11 cellular contexts compared by ENCODE assay signal in the genomic region with DNA sequence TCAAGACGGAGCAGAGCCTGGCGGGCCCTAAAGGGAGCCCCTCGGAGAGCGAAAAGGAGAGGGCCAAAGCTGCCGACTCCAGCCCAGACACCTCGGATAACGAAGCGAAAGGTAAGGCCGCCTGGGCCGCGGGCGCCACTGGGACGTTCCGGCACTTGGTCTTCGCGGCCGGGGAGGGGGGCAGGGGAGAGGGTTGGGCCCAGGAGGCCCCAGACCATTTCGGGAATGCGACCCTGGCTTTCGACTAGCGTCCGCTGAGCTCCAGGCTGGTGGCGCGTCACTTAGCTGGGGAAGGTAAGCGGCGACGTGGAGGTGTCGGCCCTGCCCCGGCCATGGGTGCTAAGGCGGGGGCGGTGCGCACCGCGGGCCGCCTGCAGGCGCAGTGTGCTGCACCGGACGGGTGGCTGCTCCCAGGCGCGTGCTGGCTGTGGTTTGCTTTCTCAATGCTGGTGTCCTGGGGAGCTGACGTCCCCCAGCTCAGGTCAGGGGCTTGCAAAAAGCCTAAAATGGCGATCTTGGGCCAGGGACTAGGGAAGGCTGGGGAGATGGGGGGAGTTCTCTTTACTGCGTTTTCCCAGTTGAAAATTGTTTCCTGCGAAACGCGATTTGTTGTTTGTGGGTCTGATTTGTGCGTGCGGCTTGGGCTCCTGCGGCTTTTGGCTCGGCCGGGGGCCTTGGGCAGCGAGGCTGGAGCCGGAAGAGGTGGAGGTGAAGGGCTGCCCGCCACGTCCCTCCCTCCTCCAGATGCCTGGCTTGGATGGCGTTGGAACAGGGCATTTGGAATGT. TPM values are rescaled to one million over a fixed set of nuclear protein-coding genes. Genes with fewer than 3 reads are reported as not detected.
A peak's percentile ranks its signal among the peaks of the same experiment; 100 is the strongest.
DNase-seq lines count a peak whose midpoint lies in the region; ATAC-seq and TF ChIP-seq lines count a peak whose summit lies in the region.
"Had no signal": no experiment of that assay in that cellular context is flagged by ENCODE, and none has a peak within 500 bp of the region (broad histone marks: within the 10 kb centered on the region; RNA-seq: fewer than 3 reads in every experiment).

No MANE protein-coding gene starts in this region.

- H3K4me1 ChIP-seq in HUES6 (ENCODE audit: control insufficient read depth, insufficient read depth, low read length): 0 out of 2 replicates have a peak, but pooled peaks cover 3% of the 10 kb centered on the region
- H3K4me1 ChIP-seq in effector memory CD4-positive, alpha-beta T cell (ENCODE audit: control insufficient read depth, insufficient read depth, low read length, poor library complexity, severe bottlenecking): peaks cover 18% of the 10 kb centered on the region

- peak overlapping the region; percentile 50 for H3K4me3 Mint-ChIP-seq in CD4-positive, alpha-beta T cell
- H3K4me3 Mint-ChIP-seq in nephron (peak overlapping the region; percentile 95 to 99 (median 96)), osteocyte (ENCODE audit: unreplicated experiment) (no peak overlapping the region)

- CTCF ChIA-PET in CD4-positive, alpha-beta T cell (lab: Charles Lee): interaction anchor here (0.7 to 2.9 kb wide), 8 partner anchors 12 to 274 kb away, joined by 3 to 11 read pairs (median 4); no protein-coding TSS in a partner anchor

- H3K4me1 Mint-ChIP-seq in CD4-positive, alpha-beta T cell (ENCODE audit: low read depth): peaks cover 32% of the 10 kb centered on the region
- peaks cover 52% of the 10 kb centered on the region for H3K4me1 Mint-ChIP-seq in nephron
- H3K4me1 Mint-ChIP-seq in osteocyte (ENCODE audit: unreplicated experiment): peaks cover 16% of the 10 kb centered on the region

- H3K27ac Mint-ChIP-seq in CD4-positive, alpha-beta T cell: no peak overlapping the region
- H3K27ac Mint-ChIP-seq in nephron: peak overlapping the region; percentile 95 to 100 (median 97)
- no peak overlapping the region for H3K27ac Mint-ChIP-seq in osteocyte (ENCODE audit: unreplicated experiment)

- no peak for TF ChIP-seq CTCF in CD4-positive, alpha-beta T cell (IDR thresholded peaks at IDR 0.05)
- TF ChIP-seq CTCF in nephron (IDR thresholded peaks at IDR 0.05; ENCODE audit: unreplicated experiment in 3 of 3): no peak
- no peak for TF ChIP-seq CTCF in osteocyte (IDR thresholded peaks at IDR 0.05)

- peak overlapping the region; percentile 64 for H3K9ac ChIP-seq in HUES6 (ENCODE audit: low read length)

- H3K27me3 Mint-ChIP-seq in CD4-positive, alpha-beta T cell: peaks cover 95% of the 10 kb centered on the region
- peaks cover 100% of the 10 kb centered on the region for H3K27me3 Mint-ChIP-seq in nephron (ENCODE audit: low read depth)
- H3K27me3 Mint-ChIP-seq in osteocyte (ENCODE audit: unreplicated experiment): peaks cover 95% of the 10 kb centered on the region

- ATAC-seq in CD4-positive, alpha-beta T cell (ENCODE audit: poor library complexity): peak; percentile 36
- ATAC-seq in HG02885 (IDR thresholded peaks at IDR 0.05; ENCODE audit: poor library complexity, unreplicated experiment): no peak

- H3K36me3 ChIP-seq in HUES6 (ENCODE audit: control insufficient read depth, insufficient read depth, low read length): no peaks in the 10 kb centered on the region
- H3K36me3 ChIP-seq in effector memory CD4-positive, alpha-beta T cell (ENCODE audit: control insufficient read depth, insufficient read depth, low read length): no peaks in the 10 kb centered on the region

- H3K36me3 Mint-ChIP-seq in CD4-positive, alpha-beta T cell (ENCODE audit: low read depth): no peaks in the 10 kb centered on the region
- H3K36me3 Mint-ChIP-seq in nephron (ENCODE audit: low read depth) (peaks cover 23% of the 10 kb centered on the region), osteocyte (ENCODE audit: unreplicated experiment) (no peaks in the 10 kb centered on the region)

- peaks cover 98% of the 10 kb centered on the region for H3K27me3 ChIP-seq in CD4-positive, alpha-beta T cell (ENCODE audit: control insufficient read depth, insufficient read depth, low read length)
- H3K27me3 ChIP-seq in HUES6 (ENCODE audit: control insufficient read depth, insufficient read depth, low read length): peaks cover 100% of the 10 kb centered on the region
- H3K27me3 ChIP-seq in effector memory CD4-positive, alpha-beta T cell (replicated peaks; ENCODE audit: control insufficient read depth, insufficient read depth, low read length, poor library complexity, severe bottlenecking): peaks cover 95% of the 10 kb centered on the region

- peaks cover 11% of the 10 kb centered on the region for H3K9me3 ChIP-seq in CD4-positive, alpha-beta T cell (ENCODE audit: control insufficient read depth, low read length)
- H3K9me3 ChIP-seq in HUES6 (ENCODE audit: control insufficient read depth, insufficient read depth, low read depth, low read length): peaks cover 6% of the 10 kb centered on the region; the same call in 1 of the 2 replicates
- no peaks in the 10 kb centered on the region for H3K9me3 ChIP-seq in effector memory CD4-positive, alpha-beta T cell (ENCODE audit: control insufficient read depth, low read length)

- peak overlapping the region; percentile 39 for H3K4me3 ChIP-seq in HUES6 (ENCODE audit: low read depth, low read length)
- peak overlapping the region; percentile 6 for H3K4me3 ChIP-seq in effector memory CD4-positive, alpha-beta T cell (ENCODE audit: insufficient read depth, low read depth, low read length, poor library complexity, severe bottlenecking)

- H3K27ac ChIP-seq in CD4-positive, alpha-beta T cell (ENCODE audit: low read depth, low read length): no peak overlapping the region
- H3K27ac ChIP-seq in HUES6 (ENCODE audit: low read depth, low read length): no peak overlapping the region
- no peak overlapping the region for H3K27ac ChIP-seq in effector memory CD4-positive, alpha-beta T cell (ENCODE audit: insufficient read depth, low read length, poor library complexity, severe bottlenecking)

- no peak for DNase-seq in CD4-positive, alpha-beta T cell
- no peak for DNase-seq in effector memory CD4-positive, alpha-beta T cell
- no peak for DNase-seq in hepatic stellate cell (ENCODE audit: low spot score)
- no peak for DNase-seq in DMS153 (lab: John Stamatoyannopoulos, UW)
- no peak for DNase-seq in osteocyte (ENCODE audit: extremely low spot score, unreplicated experiment)
- DNase-seq: activated CD4-positive, alpha-beta T cell treated with anti-CD3 and anti-CD28 coated beads for 1 hour; NCI-H2081 had no signal

- H3K9me3 Mint-ChIP-seq in CD4-positive, alpha-beta T cell: no peaks in the 10 kb centered on the region
- no peaks in the 10 kb centered on the region for H3K9me3 Mint-ChIP-seq in nephron
- H3K9me3 Mint-ChIP-seq in osteocyte (ENCODE audit: unreplicated experiment): no peaks in the 10 kb centered on the region

- intact Hi-C loops in CD4-positive, alpha-beta T cell (cut with DNase I, micrococcal nuclease): loop anchor here (1.0 to 5.0 kb wide), 3 partner anchors 34 to 215 kb away; a partner anchor contains a TSS

- POLR2A ChIA-PET in CD4-positive, alpha-beta T cell (lab: Charles Lee): interaction anchor here (0.9 kb wide), 1 partner anchor 10 kb away, joined by 3 read pairs; no protein-coding TSS in a partner anchor

RNA-seq across cellular contexts. Expression of a gene that starts 1.1 kb away (rescaled TPM):
- total RNA-seq in CD4-positive, alpha-beta T cell: not detected
- not detected in 2 replicates for total RNA-seq in osteocyte
- total RNA-seq: mononuclear cell had no signal

RNA-seq across cellular contexts. Expression of a gene that starts 11.3 kb away (rescaled TPM):
- not detected for total RNA-seq in CD4-positive, alpha-beta T cell
- total RNA-seq in osteocyte: not detected in 2 replicates
- total RNA-seq: mononuclear cell had no signal

RNA-seq across cellular contexts. Expression of a gene that starts 13.2 kb away (rescaled TPM):
- total RNA-seq in CD4-positive, alpha-beta T cell: not detected
- total RNA-seq in osteocyte: not detected in 2 replicates
- total RNA-seq: mononuclear cell had no signal

RNA-seq across cellular contexts. Expression of a gene that starts 13.9 kb away (rescaled TPM):
- not detected for total RNA-seq in CD4-positive, alpha-beta T cell
- total RNA-seq in osteocyte: not detected in 2 replicates
- total RNA-seq: mononuclear cell had no signal

RNA-seq across cellular contexts. Expression of a gene that starts 22.7 kb away (rescaled TPM):
- total RNA-seq in CD4-positive, alpha-beta T cell: not detected
- total RNA-seq in osteocyte: not detected in 2 replicates
- total RNA-seq: mononuclear cell had no signal

Comparison
In these comparisons a context has a peak if more than half of its experiments do, and no peak if none do; other contexts are left out.
1. H3K27ac Mint-ChIP-seq: peak in nephron (3 of 3); none in CD4-positive, alpha-beta T cell (single experiment) and osteocyte (single experiment).